Comparison of ENCODE assay signal across 8 cellular contexts in genomic region chr17:57902117-57902799, GRCh38. TPM values are rescaled to one million over a fixed set of nuclear protein-coding genes. Genes with fewer than 3 reads are reported as not detected.
DNase-seq lines count a peak whose midpoint lies in the region; ATAC-seq and TF ChIP-seq lines count a peak whose summit lies in the region.

No MANE protein-coding gene starts in this region.

- no peak overlapping the region for H3K4me2 ChIP-seq in GM23338

- in situ Hi-C loops in Panc1 (cut with HindIII; ENCODE audit: low pct_unique_long_range_greater_than_20kb, low sequenced_read_pairs): no loop called here
- in situ Hi-C loops in KBM-7 (cut with MboI; ENCODE audit: low pct_unique_long_range_greater_than_20kb, low sequenced_read_pairs): no loop called here

- H3K9me2 ChIP-seq in GM23338 (ENCODE audit: insufficient read depth): no peaks in the 10 kb centered on the region

- peak; percentile 42 for ATAC-seq in GM18508 (IDR thresholded peaks at IDR 0.05; ENCODE audit: insufficient read depth, unreplicated experiment)
- no peak for ATAC-seq in GM23338
- no peak for ATAC-seq in Panc1

- H3K27me3 Mint-ChIP-seq in GM23338 (ENCODE audit: insufficient read depth, low read depth, poor library complexity): peaks cover 11% of the 10 kb centered on the region

- H3K4me3 ChIP-seq in GM23338 (no peak overlapping the region), Panc1 (ENCODE audit: low read depth in 2 of 2, low read length in 2 of 2) (no peak overlapping the region), muscle layer of colon (ENCODE audit: low read depth in 1 of 2, low read length in 2 of 2) (no peak overlapping the region)

- H3K9me3 ChIP-seq in Panc1 (ENCODE audit: control insufficient read depth, insufficient read depth, low read depth, low read length): no peaks in the 10 kb centered on the region
- no peaks in the 10 kb centered on the region for H3K9me3 ChIP-seq in muscle layer of colon (ENCODE audit: low read length)

- H3K4me1 ChIP-seq in GM23338 (ENCODE audit: insufficient read depth) (peaks cover 30% of the 10 kb centered on the region), Panc1 (ENCODE audit: control insufficient read depth, insufficient read depth, low read length) (peaks cover 66% of the 10 kb centered on the region), muscle layer of colon (ENCODE audit: insufficient read depth, low read length) (peaks cover 84% of the 10 kb centered on the region)

- POLR2A ChIA-PET in Panc1 (lab: Charles Lee): interaction anchor here (1.3 kb wide), 1 partner anchor 51 kb away, joined by 3 read pairs; no protein-coding TSS in a partner anchor

- BruUV-seq in Panc1 (replicated peaks; lab: Mats Ljungman, UMichigan): no TSS peak

- DNase-seq in GM23338 (ENCODE audit: low spot score) (no peak), Panc1 (ENCODE audit: low read depth, low spot score) (no peak), OCI-M1 (lab: John Stamatoyannopoulos, UW) (no peak), NCI-H2081 (lab: John Stamatoyannopoulos, UW) (no peak), KBM-7 (no peak), SIG-M5 (lab: John Stamatoyannopoulos, UW) (no peak)

- no peak overlapping the region for H3K9ac ChIP-seq in muscle layer of colon (ENCODE audit: low read length)

- intact Hi-C loops in Panc1 (cut with micrococcal nuclease; ENCODE audit: unreplicated experiment): no loop called here

- no peaks in the 10 kb centered on the region for H3K27me3 ChIP-seq in GM23338 (ENCODE audit: insufficient read depth)
- H3K27me3 ChIP-seq in Panc1 (ENCODE audit: control insufficient read depth, insufficient read depth, low read length): no peaks in the 10 kb centered on the region
- H3K27me3 ChIP-seq in muscle layer of colon (ENCODE audit: control insufficient read depth in 1 of 2, insufficient read depth in 2 of 2, low read length in 2 of 2): no peaks in the 10 kb centered on the region

- H3K4me1 Mint-ChIP-seq in GM23338: peaks cover 69% of the 10 kb centered on the region

- CTCF ChIA-PET in Panc1 (lab: Charles Lee): no interaction called here

- H3K27ac ChIP-seq in GM23338 (ENCODE audit: low read depth): no peak overlapping the region
- peak overlapping the region; percentile 57; the same call in 1 of the 2 replicates for H3K27ac ChIP-seq in Panc1 (ENCODE audit: low read length)
- peak overlapping the region; percentile 73 for H3K27ac ChIP-seq in muscle layer of colon (ENCODE audit: low read depth, low read length)

- H3K9me3 Mint-ChIP-seq in GM23338: no peaks in the 10 kb centered on the region; the same call in 2 of the 3 replicates

- no peaks in the 10 kb centered on the region for H4K20me1 ChIP-seq in GM23338 (replicated peaks; ENCODE audit: insufficient read depth)

- H3K4me3 Mint-ChIP-seq in GM23338: no peak overlapping the region

- no peak for TF ChIP-seq CTCF in GM23338 (conservative IDR thresholded peaks at IDR 0.05; ENCODE audit: low read depth in 2 of 2)
- TF ChIP-seq CTCF in Panc1 (IDR thresholded peaks at IDR 0.05): no peak

- H2AFZ ChIP-seq in GM23338: no peak overlapping the region

- H3F3A ChIP-seq in GM23338 (replicated peaks; ENCODE audit: low read depth): 0 out of 2 replicates have a peak, but pooled peaks cover 4% of the 10 kb centered on the region

- no peaks in the 10 kb centered on the region; the same call in 2 of the 3 replicates for H3K36me3 Mint-ChIP-seq in GM23338 (ENCODE audit: low read depth)

- H3K36me3 ChIP-seq in GM23338 (ENCODE audit: insufficient read depth): no peaks in the 10 kb centered on the region
- no peaks in the 10 kb centered on the region for H3K36me3 ChIP-seq in Panc1 (ENCODE audit: control insufficient read depth, insufficient read depth, low read length)
- H3K36me3 ChIP-seq in muscle layer of colon (ENCODE audit: insufficient read depth, low read length): no peaks in the 10 kb centered on the region

- H3K27ac Mint-ChIP-seq in GM23338: 0 out of 2 replicates have a peak overlapping the region, but pooled peaks have one; percentile 52

- no peaks in the 10 kb centered on the region for H3K79me2 ChIP-seq in GM23338 (replicated peaks; ENCODE audit: insufficient read depth)

TF ChIP-seq in GM23338, 12 proteins besides CTCF, POLR2A, EP300 and RAD21 (continues in another document):
- TF ChIP-seq POLR2AphosphoS5 (IDR thresholded peaks at IDR 0.05; ENCODE audit: low read depth): no peak
- no peak for TF ChIP-seq EZH2phosphoT487 (IDR thresholded peaks at IDR 0.05; ENCODE audit: unreplicated experiment)
- no peak for TF ChIP-seq ZNF462 (CRISPR knock-in tag; IDR thresholded peaks at IDR 0.05)
- no peak for TF ChIP-seq NANOG (IDR thresholded peaks at IDR 0.05; ENCODE audit: borderline replicate concordance)
- no peak for TF ChIP-seq ZNF331 (CRISPR knock-in tag; IDR thresholded peaks at IDR 0.05; ENCODE audit: low read depth)
- TF ChIP-seq EZH2 (IDR thresholded peaks at IDR 0.05; ENCODE audit: low read depth, unreplicated experiment): no peak
- no peak for TF ChIP-seq STAT1 (IDR thresholded peaks at IDR 0.05; ENCODE audit: unreplicated experiment)
- TF ChIP-seq ETS1 (IDR thresholded peaks at IDR 0.05): no peak
- no peak for TF ChIP-seq JUNB (IDR thresholded peaks at IDR 0.05; ENCODE audit: unreplicated experiment)

RNA-seq across cellular contexts. Expression of gene MRPS23, which starts 52.4 kb away (rescaled TPM):
- 38.0 and 53.2 TPM in 2 replicates for total RNA-seq in GM23338 (2014; rRNA removed; shearing (Covaris generic))
- 65.5 and 74.5 TPM in 2 replicates for polyA plus RNA-seq in GM23338 (2016; fragmentation: Nextera tagmentation; extraction: Ambion mirVana)
- 85.4 TPM for total RNA-seq in Panc1 (2021; ENCODE audit: unreplicated experiment)
- 76.8 TPM for polyA plus RNA-seq in Panc1 (2012; ENCODE audit: insufficient read length)

RNA-seq across cellular contexts. Expression of gene CUEDC1, which starts 53.0 kb away (rescaled TPM):
- 3.0 and 3.3 TPM in 2 replicates for total RNA-seq in GM23338 (2014; rRNA removed; shearing (Covaris generic))
- polyA plus RNA-seq in GM23338 (2016; fragmentation: Nextera tagmentation; extraction: Ambion mirVana): 7.7 and 11.3 TPM in 2 replicates
- 103 TPM for total RNA-seq in Panc1 (2021; ENCODE audit: unreplicated experiment)
- 107 TPM for polyA plus RNA-seq in Panc1 (2012; ENCODE audit: insufficient read length)

Comparison
In these comparisons a context has a peak if more than half of its experiments do, and no peak if none do; other contexts are left out.
1. RNA of gene CUEDC1, which starts 53.0 kb away (total RNA-seq): 103 TPM in Panc1 (single experiment); 3.0 to 3.3 TPM in GM23338; every median in the first group is over 10 times any median in the second.